In the genomic region with DNA sequence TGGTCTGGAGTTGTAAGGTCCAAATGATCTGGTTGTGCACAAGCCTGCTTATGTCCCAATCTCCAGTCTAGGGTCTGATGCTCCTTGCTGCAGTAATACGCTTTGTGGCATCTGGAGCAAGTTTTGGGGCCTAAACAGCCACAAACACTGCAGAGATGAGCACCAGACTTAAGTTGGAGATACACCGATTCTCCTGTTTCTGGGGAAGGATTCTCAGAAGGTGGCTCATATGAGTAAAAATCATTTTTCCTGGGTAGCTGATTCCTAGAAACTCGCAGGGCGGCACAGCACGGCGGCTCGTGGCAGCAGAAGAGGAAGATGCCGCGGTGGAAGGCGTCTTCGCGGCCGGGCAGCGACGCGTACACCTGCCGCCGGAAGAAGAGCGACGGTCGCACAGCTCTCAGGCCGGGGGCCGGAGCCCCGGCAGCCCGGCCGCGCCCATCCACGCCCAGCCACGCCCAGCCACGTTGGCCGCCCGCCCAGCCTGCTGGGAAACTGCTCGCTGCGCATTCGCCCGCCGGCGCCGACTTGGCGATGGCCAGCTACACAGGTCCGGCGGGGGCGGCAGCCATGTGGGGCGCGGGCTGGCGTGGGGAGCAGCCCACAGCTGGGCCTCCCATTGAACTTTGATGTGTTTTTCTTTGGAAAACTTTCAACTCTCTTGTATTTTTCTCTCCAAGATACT, we compare ENCODE assay signal across 8 cellular contexts.
DNase-seq lines count a peak whose midpoint lies in the region; ATAC-seq and TF ChIP-seq lines count a peak whose summit lies in the region.

No MANE protein-coding gene starts in this region.

- peak overlapping the region; percentile 54 to 87 for H3K4me3 Mint-ChIP-seq in CD14-positive monocyte
- H3K4me3 Mint-ChIP-seq in activated T-helper 2 cell treated with anti-CD3 and anti-CD28 coated beads, Interferon-gamma antibody, Interleukin-2, Interleukin-4, amounts not matched to agents 10 μg/mL and 5 μg/mL and 100 μg/mL, durations not matched to agents 14 hours and 24 hours and 36 hours (ENCODE audit: low read depth), result peak overlapping the region; percentile 84

- peaks cover 8 to 43% (median 35%) of the 10 kb centered on the region in 3 donors for H3K27me3 Mint-ChIP-seq in CD14-positive monocyte (ENCODE audit: low read depth in 3 of 3)
- H3K27me3 Mint-ChIP-seq in activated T-helper 2 cell treated with anti-CD3 and anti-CD28 coated beads, Interferon-gamma antibody, Interleukin-2, Interleukin-4, amounts not matched to agents 10 μg/mL and 5 μg/mL and 100 μg/mL, durations not matched to agents 14 hours and 24 hours and 36 hours (ENCODE audit: low read depth), result peaks cover 55% of the 10 kb centered on the region

- H3K36me3 Mint-ChIP-seq in CD14-positive monocyte, result no peaks in the 10 kb centered on the region
- H3K36me3 Mint-ChIP-seq in activated T-helper 2 cell treated with anti-CD3 and anti-CD28 coated beads, Interferon-gamma antibody, Interleukin-2, Interleukin-4, amounts not matched to agents 10 μg/mL and 5 μg/mL and 100 μg/mL, durations not matched to agents 14 hours and 24 hours and 36 hours (ENCODE audit: low read depth), result no peaks in the 10 kb centered on the region

- ATAC-seq in GM18861 (IDR thresholded peaks at IDR 0.05; ENCODE audit: unreplicated experiment) (peak; percentile 79), HG02973 (IDR thresholded peaks at IDR 0.05; ENCODE audit: unreplicated experiment) (peak; percentile 94)

- H3K4me1 Mint-ChIP-seq in CD14-positive monocyte, result peaks cover 16% of the 10 kb centered on the region
- H3K4me1 Mint-ChIP-seq in activated T-helper 2 cell treated with anti-CD3 and anti-CD28 coated beads, Interferon-gamma antibody, Interleukin-2, Interleukin-4, amounts not matched to agents 10 μg/mL and 5 μg/mL and 100 μg/mL, durations not matched to agents 14 hours and 24 hours and 36 hours (ENCODE audit: low read depth), result peaks cover 18% of the 10 kb centered on the region

- H3K4me3 ChIP-seq in iPS-11a (ENCODE audit: low read depth, low read length), result peak overlapping the region; percentile 55

- intact Hi-C loops in CD14-positive monocyte (cut with micrococcal nuclease), result no loop called here
- intact Hi-C loops in activated T-helper 2 cell treated with anti-CD3 and anti-CD28 coated beads, Interferon-gamma antibody, Interleukin-2, Interleukin-4, amounts not matched to agents 10 μg/mL and 5 μg/mL and 100 μg/mL, durations not matched to agents 14 hours and 24 hours and 36 hours (cut with micrococcal nuclease), result no loop called here

- DNase-seq in CD14-positive monocyte (ENCODE audit: low spot score), result no peak
- DNase-seq in NCI-H226, result peak; percentile 11
- DNase-seq in activated T-helper 2 cell treated with anti-CD3 and anti-CD28 coated beads, Interferon-gamma antibody, Interleukin-2, Interleukin-4, amounts not matched to agents 10 μg/mL and 5 μg/mL and 100 μg/mL, durations not matched to agents 14 hours and 24 hours and 36 hours (ENCODE audit: low spot score), result peak; percentile 63
- peak; percentile 82 for DNase-seq in stimulated activated CD4-positive, alpha-beta T cell treated with anti-CD3 and anti-CD28 coated beads, Interleukin-15, amount 100 ng/mL, for 24 hours
- no peak for DNase-seq in globus pallidus (ENCODE audit: low spot score)

- peak overlapping the region in 3 of 7 donors; percentile 13 to 68 (median 32) for H3K27ac Mint-ChIP-seq in CD14-positive monocyte
- peak overlapping the region; percentile 70 for H3K27ac Mint-ChIP-seq in activated T-helper 2 cell treated with anti-CD3 and anti-CD28 coated beads, Interferon-gamma antibody, Interleukin-2, Interleukin-4, amounts not matched to agents 10 μg/mL and 5 μg/mL and 100 μg/mL, durations not matched to agents 14 hours and 24 hours and 36 hours

- no peak for TF ChIP-seq CTCF in CD14-positive monocyte (IDR thresholded peaks at IDR 0.05)

- H3K9me3 Mint-ChIP-seq in CD14-positive monocyte, result no peaks in the 10 kb centered on the region
- no peaks in the 10 kb centered on the region for H3K9me3 Mint-ChIP-seq in activated T-helper 2 cell treated with anti-CD3 and anti-CD28 coated beads, Interferon-gamma antibody, Interleukin-2, Interleukin-4, amounts not matched to agents 10 μg/mL and 5 μg/mL and 100 μg/mL, durations not matched to agents 14 hours and 24 hours and 36 hours

Comparison
In these comparisons a context has a peak if more than half of its experiments do, and no peak if none do; other contexts are left out.
1. DNase-seq: peak in NCI-H226 (single experiment), activated T-helper 2 cell treated with anti-CD3 and anti-CD28 coated beads, Interferon-gamma antibody, Interleukin-2, Interleukin-4, amounts not matched to agents 10 μg/mL and 5 μg/mL and 100 μg/mL, durations not matched to agents 14 hours and 24 hours and 36 hours (single experiment) and stimulated activated CD4-positive, alpha-beta T cell treated with anti-CD3 and anti-CD28 coated beads, Interleukin-15, amount 100 ng/mL, for 24 hours (single experiment); none in CD14-positive monocyte (single experiment) and globus pallidus (single experiment).